Comparison of ENCODE assay signal across 12 cellular contexts in the genomic region with DNA sequence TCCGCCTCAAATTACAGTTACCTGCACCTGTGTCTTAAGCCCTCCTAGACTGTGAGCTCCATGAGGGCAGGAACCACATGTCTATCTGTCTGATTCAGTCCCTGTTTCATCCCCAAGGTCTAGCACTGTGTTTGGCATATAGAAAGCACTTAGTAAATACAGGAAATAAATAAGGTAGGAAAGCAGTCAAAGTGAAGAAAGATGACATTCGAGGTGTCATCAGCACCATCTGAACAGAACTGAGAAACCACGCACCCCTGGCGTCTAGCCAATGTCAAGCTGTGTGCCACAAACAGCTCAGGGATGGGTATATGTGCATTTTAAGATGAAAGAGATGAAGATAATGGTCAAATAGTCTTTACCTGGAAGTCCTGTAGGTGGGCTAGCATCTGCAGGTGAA.
DNase-seq lines count a peak whose midpoint lies in the region; ATAC-seq and TF ChIP-seq lines count a peak whose summit lies in the region.
"Had no signal": no experiment of that assay in that cellular context is flagged by ENCODE, and none has a peak within 500 bp of the region (broad histone marks: within the 10 kb centered on the region; RNA-seq: fewer than 3 reads in every experiment).

No MANE protein-coding gene starts in this region.

- H3K4me1 ChIP-seq in CD8-positive, alpha-beta memory T cell (ENCODE audit: insufficient read depth, low read length), result peaks cover 38% of the 10 kb centered on the region

- peaks cover 11 to 71% (median 13%) of the 10 kb centered on the region in 3 donors for H3K36me3 Mint-ChIP-seq in CD8-positive, alpha-beta memory T cell
- H3K36me3 Mint-ChIP-seq in HFFc6 (ENCODE audit: low read depth), result peaks cover 34% of the 10 kb centered on the region

- peaks cover 45% of the 10 kb centered on the region for H3K36me3 ChIP-seq in CD8-positive, alpha-beta memory T cell (ENCODE audit: insufficient read depth, low read length)

- no peaks in the 10 kb centered on the region for H3K27me3 ChIP-seq in CD8-positive, alpha-beta memory T cell (ENCODE audit: insufficient read depth, low read length, poor library complexity, severe bottlenecking)

- CTCF ChIA-PET in CD8-positive, alpha-beta memory T cell (lab: Charles Lee), result interaction anchor here (2.2 kb wide), 1 partner anchor 9 kb away, joined by 5 read pairs; no protein-coding TSS in a partner anchor

- no peak for ATAC-seq in GM21423 (IDR thresholded peaks at IDR 0.05; ENCODE audit: unreplicated experiment)
- no peak for ATAC-seq in GM18505 (IDR thresholded peaks at IDR 0.05; ENCODE audit: unreplicated experiment)

- H3K4me3 Mint-ChIP-seq in CD8-positive, alpha-beta memory T cell, result peak overlapping the region; percentile 0 to 73 (median 53)
- H3K4me3 Mint-ChIP-seq in HFFc6, result no peak overlapping the region
- H3K4me3 Mint-ChIP-seq: dendritic cell treated with granulocyte-macrophage colony-stimulating factor and Interleukin-4, amounts not matched to agents 40 ng/mL and 50 ng/mL, for 4 days; naive B cell had no signal

- no peaks in the 10 kb centered on the region for H3K27me3 Mint-ChIP-seq in CD8-positive, alpha-beta memory T cell
- H3K27me3 Mint-ChIP-seq in HFFc6 (ENCODE audit: insufficient read depth), result no peaks in the 10 kb centered on the region; the same call in 1 of the 2 replicates
- H3K27me3 Mint-ChIP-seq: dendritic cell treated with granulocyte-macrophage colony-stimulating factor and Interleukin-4, amounts not matched to agents 40 ng/mL and 50 ng/mL, for 4 days; naive B cell had no signal

- H3K27ac ChIP-seq in CD8-positive, alpha-beta memory T cell (ENCODE audit: low read depth, low read length), result peak overlapping the region; percentile 51

- H3K9me3 Mint-ChIP-seq in CD8-positive, alpha-beta memory T cell, result no peaks in the 10 kb centered on the region
- no peaks in the 10 kb centered on the region for H3K9me3 Mint-ChIP-seq in HFFc6
- H3K9me3 Mint-ChIP-seq: dendritic cell treated with granulocyte-macrophage colony-stimulating factor and Interleukin-4, amounts not matched to agents 40 ng/mL and 50 ng/mL, for 4 days; naive B cell had no signal

- no peak for TF ChIP-seq CTCF in HFFc6 (IDR thresholded peaks at IDR 0.05)

- H3K4me1 Mint-ChIP-seq in CD8-positive, alpha-beta memory T cell, result peaks cover 39 to 53% (median 47%) of the 10 kb centered on the region in 3 donors
- H3K4me1 Mint-ChIP-seq in HFFc6 (ENCODE audit: low read depth), result no peaks in the 10 kb centered on the region

- DNase-seq in CD8-positive, alpha-beta memory T cell, result peak; percentile 21 to 87 (median 68)
- peak; percentile 79 for DNase-seq in activated CD4-positive, alpha-beta T cell treated with anti-CD3 and anti-CD28 coated beads for 48 hours
- peak; percentile 60 for DNase-seq in activated naive CD4-positive, alpha-beta T cell treated with anti-CD3 and anti-CD28 coated beads, Interleukin-2, amount 50 U/mL, for 16 hours
- DNase-seq in stimulated activated CD4-positive, alpha-beta T cell treated with anti-CD3 and anti-CD28 coated beads, TNF-alpha, amount 100 ng/mL, for 1 hour (ENCODE audit: low read depth in 3 of 3, low spot score in 1 of 3), result peak; percentile 10 to 29 (median 26)
- DNase-seq in HFFc6 (no peak), hepatic stellate cell (ENCODE audit: low spot score) (no peak)
- DNase-seq: AML-193, hypothalamus, naive B cell had no signal

- peak overlapping the region; percentile 86 to 98 (median 92) for H3K27ac Mint-ChIP-seq in CD8-positive, alpha-beta memory T cell
- H3K27ac Mint-ChIP-seq in HFFc6, result no peak overlapping the region
- H3K27ac Mint-ChIP-seq: dendritic cell treated with granulocyte-macrophage colony-stimulating factor and Interleukin-4, amounts not matched to agents 40 ng/mL and 50 ng/mL, for 4 days had no signal

- POLR2A ChIA-PET in CD8-positive, alpha-beta memory T cell (lab: Charles Lee), result interaction anchor here (0.6 to 1.2 kb wide), 2 partner anchors 79 to 99 kb away, joined by 3 to 4 read pairs; a partner anchor contains a TSS

- H3K4me3 ChIP-seq in CD8-positive, alpha-beta memory T cell (ENCODE audit: low read length), result no peak overlapping the region

- TF ChIP-seq POLR2A in GM18505 (IDR thresholded peaks at IDR 0.05; ENCODE audit: borderline replicate concordance, extremely low read depth, insufficient read depth, insufficient read length), result no peak

- H3K9me3 ChIP-seq in CD8-positive, alpha-beta memory T cell (ENCODE audit: low read length), result no peaks in the 10 kb centered on the region

Comparison
In these comparisons a context has a peak if more than half of its experiments do, and no peak if none do; other contexts are left out.
1. DNase-seq: peak in CD8-positive, alpha-beta memory T cell (5 of 5), activated CD4-positive, alpha-beta T cell treated with anti-CD3 and anti-CD28 coated beads for 48 hours (single experiment), activated naive CD4-positive, alpha-beta T cell treated with anti-CD3 and anti-CD28 coated beads, Interleukin-2, amount 50 U/mL, for 16 hours (single experiment) and stimulated activated CD4-positive, alpha-beta T cell treated with anti-CD3 and anti-CD28 coated beads, TNF-alpha, amount 100 ng/mL, for 1 hour (3 of 3); none in HFFc6 (single experiment) and hepatic stellate cell (single experiment).